Comparison of ENCODE assay signal across 22 cellular contexts in the genomic region with DNA sequence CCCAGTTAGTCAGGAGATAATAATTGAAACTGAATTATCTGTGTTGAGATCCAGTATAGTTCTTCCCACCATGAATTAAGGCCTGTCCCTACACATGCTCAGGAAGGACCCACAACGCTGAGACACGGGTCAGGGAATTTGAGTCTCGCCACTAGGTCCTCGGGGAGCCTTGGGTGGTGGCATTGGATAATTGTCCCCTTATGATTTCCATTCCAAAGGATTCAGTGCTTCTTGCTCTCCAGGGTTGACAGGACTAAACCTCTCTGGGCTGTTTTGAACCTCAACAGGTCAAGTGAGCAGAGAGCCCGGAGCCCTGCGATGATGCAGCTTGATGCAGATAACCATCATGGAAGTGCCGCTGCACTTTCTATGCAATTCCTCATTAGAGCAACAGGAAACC.
"Had no signal": no experiment of that assay in that cellular context is flagged by ENCODE, and none has a peak within 500 bp of the region (broad histone marks: within the 10 kb centered on the region; RNA-seq: fewer than 3 reads in every experiment).

No MANE protein-coding gene starts in this region.

- H3K27me3 ChIP-seq: heart left ventricle had no signal

- H3K27ac ChIP-seq: epithelial cell of prostate, gastroesophageal sphincter, heart left ventricle, psoas muscle, suprapubic skin, transverse colon had no signal

- H3K4me3 Mint-ChIP-seq: memory B cell; neural crest cell; stimulated activated naive CD8-positive, alpha-beta T cell treated with anti-CD3 and anti-CD28 coated beads, Interleukin-15, amount 100 ng/mL, for 72 hours had no signal

- H3K27ac Mint-ChIP-seq: memory B cell, natural killer cell had no signal

- H3K36me3 Mint-ChIP-seq: memory B cell, natural killer cell had no signal

- DNase-seq: cerebellar nuclear complex; cortex of kidney; effector CD4-positive, alpha-beta T cell; foreskin fibroblast; heart left ventricle; hippocampal formation; natural killer cell; posterior cingulate gyrus; psoas muscle; stimulated activated CD4-positive, alpha-beta T cell treated with anti-CD3 and anti-CD28 coated beads, Interleukin-15, amount 100 ng/mL, for 24 hours; stimulated activated CD4-positive, alpha-beta T cell treated with anti-CD3 and anti-CD28 coated beads, Interleukin-4, amount 100 ng/mL, for 1 hour; stimulated activated CD8-positive, alpha-beta memory T cell treated with anti-CD3 and anti-CD28 coated beads, Interleukin-4, amount 100 ng/mL, for 48 hours; stimulated activated naive CD4-positive, alpha-beta T cell; stimulated activated naive CD8-positive, alpha-beta T cell treated with anti-CD3 and anti-CD28 coated beads, Interleukin-15, amount 100 ng/mL, for 72 hours had no signal

- H3K4me3 ChIP-seq: gastroesophageal sphincter, heart left ventricle, lung, psoas muscle, suprapubic skin, transverse colon had no signal

- H3K9me3 ChIP-seq: gastroesophageal sphincter, heart left ventricle, psoas muscle, suprapubic skin, transverse colon had no signal

- H3K4me1 Mint-ChIP-seq: memory B cell, neural crest cell had no signal

- H3K4me1 ChIP-seq: gastroesophageal sphincter, heart left ventricle, psoas muscle, suprapubic skin, transverse colon had no signal

- ATAC-seq: esophagus mucosa; gastroesophageal sphincter; natural killer cell; psoas muscle; stimulated activated naive CD8-positive, alpha-beta T cell treated with anti-CD3 and anti-CD28 coated beads, Interleukin-15, amount 100 ng/mL, for 72 hours had no signal

- H3K36me3 ChIP-seq: gastroesophageal sphincter, heart left ventricle, suprapubic skin, transverse colon had no signal

- H3K9me3 Mint-ChIP-seq: natural killer cell, neural crest cell had no signal
